15 cellular contexts compared by ENCODE assay signal in the genomic region with DNA sequence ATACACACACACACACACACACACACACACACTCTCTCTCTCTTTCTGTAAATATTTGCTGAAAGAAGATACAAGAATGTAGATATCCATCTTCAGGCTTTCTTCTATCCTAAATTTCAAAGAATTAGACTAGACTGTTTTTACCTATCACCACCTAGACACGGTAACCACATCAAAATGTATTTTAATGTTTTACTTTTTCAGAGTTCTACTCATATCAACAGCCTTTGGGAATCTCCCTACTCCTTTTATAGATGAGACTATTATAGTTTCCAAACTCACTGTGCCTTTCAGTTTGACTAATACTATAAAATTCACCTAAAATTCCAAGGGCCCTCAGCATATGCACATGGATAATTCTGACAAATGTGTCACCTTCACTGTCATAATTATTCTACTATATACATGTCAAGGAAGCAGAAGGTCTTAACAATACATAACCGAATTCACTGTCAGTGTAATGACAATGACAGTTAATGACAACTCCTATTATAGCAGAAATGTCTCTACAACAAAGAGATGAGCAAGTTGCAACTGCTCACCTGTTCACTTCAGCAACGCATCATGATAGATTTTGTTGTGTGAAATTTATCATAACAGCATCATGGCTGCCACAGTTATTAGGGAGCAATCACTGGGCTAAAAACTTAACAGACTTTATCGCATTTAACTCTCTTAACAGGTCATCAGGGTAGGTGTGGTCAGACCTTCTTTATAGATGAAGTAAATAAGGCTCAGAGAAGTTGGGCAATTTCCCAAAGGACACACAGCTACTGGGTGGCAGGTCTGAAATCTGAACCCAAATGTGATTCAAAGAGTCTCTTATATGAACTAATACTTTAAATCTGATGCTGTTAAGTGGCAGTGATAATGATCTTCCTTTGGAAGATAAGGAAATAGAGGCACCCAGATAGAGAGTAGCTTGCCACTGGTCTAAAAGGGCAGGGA.
DNase-seq lines count a peak whose midpoint lies in the region; ATAC-seq, FAIRE-seq and TF ChIP-seq lines count a peak whose summit lies in the region.
"Had no signal": no experiment of that assay in that cellular context is flagged by ENCODE, and none has a peak within 500 bp of the region (broad histone marks: within the 10 kb centered on the region; RNA-seq: fewer than 3 reads in every experiment).

No MANE protein-coding gene starts in this region.

- peaks cover 3% of the 10 kb centered on the region for H3K9me3 Mint-ChIP-seq in activated CD4-positive, alpha-beta T cell treated with anti-CD3 and anti-CD28 coated beads for 36 hours (ENCODE audit: low read depth)
- no peaks in the 10 kb centered on the region for H3K9me3 Mint-ChIP-seq in central memory CD8-positive, alpha-beta T cell
- H3K9me3 Mint-ChIP-seq: memory B cell had no signal

- H3K36me3 Mint-ChIP-seq in activated CD4-positive, alpha-beta T cell treated with anti-CD3 and anti-CD28 coated beads for 36 hours (ENCODE audit: low read depth): peaks cover 27% of the 10 kb centered on the region
- H3K36me3 Mint-ChIP-seq in central memory CD8-positive, alpha-beta T cell (ENCODE audit: insufficient read depth): peaks cover 27% of the 10 kb centered on the region
- H3K36me3 Mint-ChIP-seq: memory B cell had no signal

- H3K4me1 Mint-ChIP-seq in activated CD4-positive, alpha-beta T cell treated with anti-CD3 and anti-CD28 coated beads for 36 hours: peaks cover 74% of the 10 kb centered on the region
- H3K4me1 Mint-ChIP-seq in central memory CD8-positive, alpha-beta T cell: peaks cover 54% of the 10 kb centered on the region

- no peaks in the 10 kb centered on the region for H3K27me3 Mint-ChIP-seq in activated CD4-positive, alpha-beta T cell treated with anti-CD3 and anti-CD28 coated beads for 36 hours
- H3K27me3 Mint-ChIP-seq in central memory CD8-positive, alpha-beta T cell: no peaks in the 10 kb centered on the region
- H3K27me3 Mint-ChIP-seq: memory B cell had no signal

- 82 to 93% (median 89%) methylated on average over 4 of the region's 4 CpGs for WGBS in small intestine, 3 donors

- TF ChIP-seq CTCF in upper lobe of right lung (IDR thresholded peaks at IDR 0.05): no peak

- POLR2A ChIA-PET in activated CD4-positive, alpha-beta T cell treated with anti-CD3 and anti-CD28 coated beads for 36 hours (lab: Charles Lee): interaction anchor here (1.1 kb wide), 1 partner anchor 54 kb away, joined by 3 read pairs; no protein-coding TSS in a partner anchor

- peak; percentile 61 for ATAC-seq in activated CD4-positive, alpha-beta T cell treated with anti-CD3 and anti-CD28 coated beads for 36 hours
- ATAC-seq in GM18907 (IDR thresholded peaks at IDR 0.05; ENCODE audit: unreplicated experiment) (peak; percentile 30), HG03571 (IDR thresholded peaks at IDR 0.05; ENCODE audit: unreplicated experiment) (peak; percentile 25), upper lobe of right lung (no peak)
- ATAC-seq in central memory CD8-positive, alpha-beta T cell (replicated peaks; ENCODE audit: extremely low read depth, poor library complexity, severe bottlenecking): peak; percentile 33

- CTCF ChIA-PET in activated CD4-positive, alpha-beta T cell treated with anti-CD3 and anti-CD28 coated beads for 36 hours (lab: Charles Lee): interaction anchor here (0.7 to 2.2 kb wide), 6 partner anchors 60 to 535 kb away, joined by 3 to 7 read pairs (median 3); a partner anchor contains a TSS

- H3K36me3 ChIP-seq in upper lobe of right lung: no peaks in the 10 kb centered on the region
- H3K36me3 ChIP-seq in small intestine (ENCODE audit: control insufficient read depth in 2 of 2, insufficient read depth in 2 of 2, low read length in 2 of 2): no peaks in the 10 kb centered on the region
- H3K36me3 ChIP-seq: Peyer's patch had no signal

- H3K4me3 Mint-ChIP-seq in activated CD4-positive, alpha-beta T cell treated with anti-CD3 and anti-CD28 coated beads for 36 hours: peak overlapping the region; percentile 22
- no peak overlapping the region for H3K4me3 Mint-ChIP-seq in central memory CD8-positive, alpha-beta T cell
- H3K4me3 Mint-ChIP-seq: memory B cell had no signal

- no peak for DNase-seq in activated CD4-positive, alpha-beta T cell treated with anti-CD3 and anti-CD28 coated beads for 36 hours
- DNase-seq in activated CD4-positive, alpha-beta T cell treated with anti-CD3 and anti-CD28 coated beads, Interleukin-2, amount 50 U/mL, for 1 hour: no peak
- DNase-seq in central memory CD8-positive, alpha-beta T cell (ENCODE audit: low spot score in 2 of 2): no peak
- DNase-seq in SHP77 (lab: John Stamatoyannopoulos, UW) (no peak), upper lobe of right lung (no peak), small intestine (no peak)
- DNase-seq: activated CD4-positive, CD25-positive, alpha-beta regulatory T cell; activated gamma-delta T cell treated with Interleukin-2 at 50 U/mL for 16 hours; GF-D8; NCI-H1694; NCI-H524; Peyer's patch had no signal

- no peaks in the 10 kb centered on the region for H3K9me3 ChIP-seq in upper lobe of right lung
- H3K9me3 ChIP-seq in small intestine (ENCODE audit: control insufficient read depth, low read depth): no peaks in the 10 kb centered on the region
- H3K9me3 ChIP-seq: Peyer's patch had no signal

- intact Hi-C loops in activated CD4-positive, alpha-beta T cell treated with anti-CD3 and anti-CD28 coated beads for 36 hours (cut with DNase I, micrococcal nuclease): loop anchor here (1.0 to 5.0 kb wide), 8 partner anchors 32 to 698 kb away; no protein-coding TSS in a partner anchor
- intact Hi-C loops in upper lobe of right lung (cut with DNase I): no loop called here

- FAIRE-seq in small intestine (lab: Jason Lieb, UNC): no peak

- H3K4me1 ChIP-seq in upper lobe of right lung: peaks cover 17% of the 10 kb centered on the region
- H3K4me1 ChIP-seq in small intestine (ENCODE audit: control insufficient read depth in 2 of 2, insufficient read depth in 1 of 2, low read depth in 1 of 2, low read length in 1 of 2): peaks cover 0 to 3% of the 10 kb centered on the region in 2 donors

- H3K27ac Mint-ChIP-seq in activated CD4-positive, alpha-beta T cell treated with anti-CD3 and anti-CD28 coated beads for 36 hours: peak overlapping the region; percentile 85
- peak overlapping the region; percentile 74 for H3K27ac Mint-ChIP-seq in central memory CD8-positive, alpha-beta T cell (ENCODE audit: low read depth)

- H3K27me3 ChIP-seq in upper lobe of right lung: no peaks in the 10 kb centered on the region
- H3K27me3 ChIP-seq in small intestine (ENCODE audit: control insufficient read depth in 2 of 2, insufficient read depth in 2 of 2, low read length in 2 of 2): no peaks in the 10 kb centered on the region
- H3K27me3 ChIP-seq: Peyer's patch had no signal

- H3K4me3 ChIP-seq in upper lobe of right lung (no peak overlapping the region), small intestine (ENCODE audit: low read depth in 1 of 2, low read length in 2 of 2) (no peak overlapping the region)
- H3K4me3 ChIP-seq: Peyer's patch had no signal

- no peak overlapping the region for H3K27ac ChIP-seq in upper lobe of right lung
- H3K27ac ChIP-seq in small intestine (ENCODE audit: low read depth in 1 of 2, low read length in 1 of 2): peak overlapping the region in 1 of 2 donors; percentile 64
